ENCODE assay signal across 8 cellular contexts in genomic region chr1:201093561-201093960, GRCh38. TPM values are rescaled to one million over a fixed set of nuclear protein-coding genes. Genes with fewer than 3 reads are reported as not detected.
"Had no signal": no experiment of that assay in that cellular context is flagged by ENCODE, and none has a peak within 500 bp of the region (broad histone marks: within the 10 kb centered on the region; RNA-seq: fewer than 3 reads in every experiment).

No MANE protein-coding gene starts in this region.

- H3K4me3 Mint-ChIP-seq: IgD-negative memory B cell had no signal

- DNase-seq: IMR-90, KBM-7 had no signal

- H3K36me3 Mint-ChIP-seq: IgD-negative memory B cell had no signal

- H3K27ac Mint-ChIP-seq: IgD-negative memory B cell had no signal

- H3K9me3 Mint-ChIP-seq: IgD-negative memory B cell had no signal

- ATAC-seq: HepG2, K562 had no signal

- H3K27ac ChIP-seq: HL-60 had no signal

- H3K4me3 ChIP-seq: K562 had no signal

RNA-seq across cellular contexts. Expression of gene CACNA1S, which starts 18.7 kb away (rescaled TPM):
- total RNA-seq: HepG2, HT-29, HT1080, IMR-90, K562 had no signal
- polyA plus RNA-seq: HepG2, IgD-negative memory B cell, IMR-90, K562 had no signal

RNA-seq across cellular contexts. Expression of gene ASCL5, which starts 33.4 kb away (rescaled TPM):
- total RNA-seq: HepG2, HT-29, HT1080, IMR-90 had no signal
- polyA plus RNA-seq: HepG2, IgD-negative memory B cell, IMR-90, K562 had no signal
